ENCODE assay signal across 1 cellular context in genomic region chr17:50514388-50514787, GRCh38.
TF ChIP-seq lines count a peak whose summit lies in the region.

No MANE protein-coding gene starts in this region.

TF ChIP-seq in HepG2, 621 proteins besides CTCF, POLR2A, EP300 and RAD21:
- no peak for TF ChIP-seq ZFP36 (IDR thresholded peaks at IDR 0.05; ENCODE audit: borderline replicate concordance, low read depth, low read length, partially characterized antibody)
- peak; percentile 93 for TF ChIP-seq ZNF563 (CRISPR knock-in tag; IDR thresholded peaks at IDR 0.05)
- no peak for TF ChIP-seq SP5 (CRISPR knock-in tag; IDR thresholded peaks at IDR 0.05; ENCODE audit: borderline replicate concordance, low read depth)
- TF ChIP-seq, protein P1, sequence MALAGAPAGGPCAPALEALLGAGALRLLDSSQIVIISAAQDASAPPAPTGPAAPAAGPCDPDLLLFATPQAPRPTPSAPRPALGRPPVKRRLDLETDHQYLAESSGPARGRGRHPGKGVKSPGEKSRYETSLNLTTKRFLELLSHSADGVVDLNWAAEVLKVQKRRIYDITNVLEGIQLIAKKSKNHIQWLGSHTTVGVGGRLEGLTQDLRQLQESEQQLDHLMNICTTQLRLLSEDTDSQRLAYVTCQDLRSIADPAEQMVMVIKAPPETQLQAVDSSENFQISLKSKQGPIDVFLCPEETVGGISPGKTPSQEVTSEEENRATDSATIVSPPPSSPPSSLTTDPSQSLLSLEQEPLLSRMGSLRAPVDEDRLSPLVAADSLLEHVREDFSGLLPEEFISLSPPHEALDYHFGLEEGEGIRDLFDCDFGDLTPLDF (CRISPR knock-in tag; IDR thresholded peaks at IDR 0.05), result no peak
- TF ChIP-seq TEAD2 (CRISPR knock-in tag; IDR thresholded peaks at IDR 0.05), result no peak
- no peak for TF ChIP-seq ZNF20 (CRISPR knock-in tag; IDR thresholded peaks at IDR 0.05)
- no peak for TF ChIP-seq ZNF207 (IDR thresholded peaks at IDR 0.05; ENCODE audit: borderline replicate concordance)
- TF ChIP-seq NR2F6 (IDR thresholded peaks at IDR 0.05), result peak; percentile 45
- TF ChIP-seq NR2F6 (CRISPR knock-in tag; IDR thresholded peaks at IDR 0.05), result peak; percentile 55
- no peak for TF ChIP-seq SMYD3 (CRISPR knock-in tag; IDR thresholded peaks at IDR 0.05)
- no peak for TF ChIP-seq ZNF605 (CRISPR knock-in tag; IDR thresholded peaks at IDR 0.05)
- no peak for TF ChIP-seq ZNF790 (CRISPR knock-in tag; IDR thresholded peaks at IDR 0.05; ENCODE audit: borderline replicate concordance)
- TF ChIP-seq ZNF674 (CRISPR knock-in tag; IDR thresholded peaks at IDR 0.05; ENCODE audit: low read depth), result no peak
- no peak for TF ChIP-seq ZNF44 (CRISPR knock-in tag; IDR thresholded peaks at IDR 0.05)
- no peak for TF ChIP-seq NFYC (CRISPR knock-in tag; IDR thresholded peaks at IDR 0.05)
- peak in 1 of 2 experiments; percentile 61; a peak in 1 of 4 replicates for TF ChIP-seq NR2F1 (CRISPR knock-in tag; IDR thresholded peaks at IDR 0.05)
- no peak for TF ChIP-seq ZNF792 (CRISPR knock-in tag; IDR thresholded peaks at IDR 0.05)
- TF ChIP-seq ZNF17 (CRISPR knock-in tag; IDR thresholded peaks at IDR 0.05), result no peak
- TF ChIP-seq ZBTB10 (CRISPR knock-in tag; IDR thresholded peaks at IDR 0.05; ENCODE audit: borderline replicate concordance), result no peak
- no peak for TF ChIP-seq PATZ1 (CRISPR knock-in tag; IDR thresholded peaks at IDR 0.05)
- no peak for TF ChIP-seq HOXA9 (CRISPR knock-in tag; IDR thresholded peaks at IDR 0.05; ENCODE audit: borderline replicate concordance)
- TF ChIP-seq HDAC2 (CRISPR knock-in tag; IDR thresholded peaks at IDR 0.05), result 0 out of 2 replicates have a peak, but pooled peaks have one; percentile 4
- peak; percentile 34 for TF ChIP-seq ZNF18 (CRISPR knock-in tag; IDR thresholded peaks at IDR 0.05; ENCODE audit: insufficient replicate concordance)
- TF ChIP-seq, protein P2, sequence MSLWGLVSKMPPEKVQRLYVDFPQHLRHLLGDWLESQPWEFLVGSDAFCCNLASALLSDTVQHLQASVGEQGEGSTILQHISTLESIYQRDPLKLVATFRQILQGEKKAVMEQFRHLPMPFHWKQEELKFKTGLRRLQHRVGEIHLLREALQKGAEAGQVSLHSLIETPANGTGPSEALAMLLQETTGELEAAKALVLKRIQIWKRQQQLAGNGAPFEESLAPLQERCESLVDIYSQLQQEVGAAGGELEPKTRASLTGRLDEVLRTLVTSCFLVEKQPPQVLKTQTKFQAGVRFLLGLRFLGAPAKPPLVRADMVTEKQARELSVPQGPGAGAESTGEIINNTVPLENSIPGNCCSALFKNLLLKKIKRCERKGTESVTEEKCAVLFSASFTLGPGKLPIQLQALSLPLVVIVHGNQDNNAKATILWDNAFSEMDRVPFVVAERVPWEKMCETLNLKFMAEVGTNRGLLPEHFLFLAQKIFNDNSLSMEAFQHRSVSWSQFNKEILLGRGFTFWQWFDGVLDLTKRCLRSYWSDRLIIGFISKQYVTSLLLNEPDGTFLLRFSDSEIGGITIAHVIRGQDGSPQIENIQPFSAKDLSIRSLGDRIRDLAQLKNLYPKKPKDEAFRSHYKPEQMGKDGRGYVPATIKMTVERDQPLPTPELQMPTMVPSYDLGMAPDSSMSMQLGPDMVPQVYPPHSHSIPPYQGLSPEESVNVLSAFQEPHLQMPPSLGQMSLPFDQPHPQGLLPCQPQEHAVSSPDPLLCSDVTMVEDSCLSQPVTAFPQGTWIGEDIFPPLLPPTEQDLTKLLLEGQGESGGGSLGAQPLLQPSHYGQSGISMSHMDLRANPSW (CRISPR knock-in tag; IDR thresholded peaks at IDR 0.05; ENCODE audit: borderline replicate concordance), result no peak
- TF ChIP-seq HNRNPUL1 (IDR thresholded peaks at IDR 0.05; ENCODE audit: low read depth, low read length), result no peak
- no peak for TF ChIP-seq CBX5 (CRISPR knock-in tag; IDR thresholded peaks at IDR 0.05; ENCODE audit: borderline replicate concordance)
- TF ChIP-seq RXRB (CRISPR knock-in tag; IDR thresholded peaks at IDR 0.05; ENCODE audit: borderline replicate concordance), result peak; percentile 14; the same call in 1 of the 2 replicates
- no peak for TF ChIP-seq FOXO4 (CRISPR knock-in tag; conservative IDR thresholded peaks at IDR 0.05)
